Comparison of ENCODE assay signal across 8 cellular contexts in the genomic region with DNA sequence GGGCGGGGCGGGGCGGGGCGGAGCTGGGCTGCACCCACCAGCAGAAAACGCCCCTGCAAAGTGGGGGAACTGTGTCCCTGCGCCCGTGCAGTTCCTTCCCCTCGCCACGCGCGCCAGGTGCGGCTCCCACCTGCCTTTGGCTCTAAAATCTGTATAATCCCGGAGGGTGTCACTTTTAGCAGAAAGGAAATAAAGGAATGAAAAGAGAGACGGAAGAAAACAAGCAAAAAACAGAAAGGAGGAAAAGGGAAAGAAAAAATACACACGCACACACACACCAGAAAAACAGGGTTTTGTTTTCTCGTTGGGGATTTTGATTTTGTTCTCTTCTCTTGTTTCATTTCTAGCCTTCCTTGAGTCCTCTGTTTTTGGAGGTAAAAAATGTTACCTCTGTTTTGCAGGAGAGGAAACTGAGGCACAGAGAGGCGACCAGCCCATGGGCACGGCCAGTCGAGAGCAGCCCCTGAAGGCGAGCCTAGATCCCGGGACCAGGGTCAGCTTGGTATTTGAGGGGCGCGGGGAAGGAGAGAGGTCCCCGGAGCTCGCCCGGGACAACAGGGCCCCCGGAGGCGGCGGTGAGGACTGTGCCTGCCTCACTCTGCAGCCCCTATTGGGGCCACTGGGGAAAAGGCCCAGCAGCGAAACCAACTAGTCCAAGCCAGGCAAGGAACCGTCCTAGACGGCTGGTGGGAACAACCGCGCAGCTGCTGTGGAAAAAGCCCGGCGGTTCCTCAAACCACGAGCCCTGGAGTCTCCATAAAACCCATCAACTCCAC. TPM values are rescaled to one million over a fixed set of nuclear protein-coding genes. Genes with fewer than 3 reads are reported as not detected.
DNase-seq lines count a peak whose midpoint lies in the region; ATAC-seq and TF ChIP-seq lines count a peak whose summit lies in the region.

No MANE protein-coding gene starts in this region.

- H3K9me3 Mint-ChIP-seq in CD8-positive, alpha-beta memory T cell: no peaks in the 10 kb centered on the region
- peaks cover 0 to 3% (median 0%) of the 10 kb centered on the region in 11 donors for H3K9me3 Mint-ChIP-seq in naive thymus-derived CD4-positive, alpha-beta T cell

- H3K4me3 Mint-ChIP-seq in CD8-positive, alpha-beta memory T cell: peak overlapping the region; percentile 84 to 95 (median 89)
- peak overlapping the region; percentile 83 to 97 (median 90) for H3K4me3 Mint-ChIP-seq in naive thymus-derived CD4-positive, alpha-beta T cell

- peak overlapping the region; percentile 44 for H3K27ac ChIP-seq in CD8-positive, alpha-beta memory T cell (ENCODE audit: low read depth, low read length)
- H3K27ac ChIP-seq in KOPT-K1 (ENCODE audit: low read depth, low read length, poor library complexity, severe bottlenecking): peak overlapping the region; percentile 92
- peak overlapping the region; percentile 26 for H3K27ac ChIP-seq in naive thymus-derived CD4-positive, alpha-beta T cell (ENCODE audit: low read depth, low read length)

- no peaks in the 10 kb centered on the region for H3K27me3 Mint-ChIP-seq in CD8-positive, alpha-beta memory T cell
- H3K27me3 Mint-ChIP-seq in naive thymus-derived CD4-positive, alpha-beta T cell: no peaks in the 10 kb centered on the region

- peaks cover 25% of the 10 kb centered on the region for H3K4me1 ChIP-seq in CD8-positive, alpha-beta memory T cell (ENCODE audit: insufficient read depth, low read length)
- H3K4me1 ChIP-seq in naive thymus-derived CD4-positive, alpha-beta T cell (ENCODE audit: control insufficient read depth in 2 of 2, insufficient read depth in 2 of 2, low read length in 2 of 2): peaks cover 6 to 12% of the 10 kb centered on the region in 2 donors

- no peak for TF ChIP-seq CTCF in cardiac fibroblast (IDR thresholded peaks at IDR 0.05; ENCODE audit: low read depth, low read length)

- peak overlapping the region; percentile 7 to 96 (median 58) for H3K27ac Mint-ChIP-seq in CD8-positive, alpha-beta memory T cell
- H3K27ac Mint-ChIP-seq in naive thymus-derived CD4-positive, alpha-beta T cell: peak overlapping the region in 8 of 9 donors; percentile 59 to 95 (median 90)

- CTCF ChIA-PET in CD8-positive, alpha-beta memory T cell (lab: Charles Lee): interaction anchor here (0.9 to 4.8 kb wide), 5 partner anchors 10 to 140 kb away, joined by 3 to 51 read pairs (median 4); partner anchors contain the start of gene LITAFD
- CTCF ChIA-PET in naive thymus-derived CD4-positive, alpha-beta T cell (lab: Charles Lee): interaction anchor here (0.8 to 1.9 kb wide), 2 partner anchors 11 to 18 kb away, joined by 3 to 10 read pairs; no protein-coding TSS in a partner anchor

- POLR2A ChIA-PET in CD8-positive, alpha-beta memory T cell (lab: Charles Lee): interaction anchor here (0.9 to 2.4 kb wide), 9 partner anchors 14 to 225 kb away, joined by 3 to 17 read pairs (median 3); partner anchors contain the start of genes ABAT, HAPSTR1, PMM2 and TMEM186
- POLR2A ChIA-PET in naive thymus-derived CD4-positive, alpha-beta T cell (lab: Charles Lee): interaction anchor here (0.8 to 2.7 kb wide), 10 partner anchors 10 to 223 kb away, joined by 3 to 25 read pairs (median 4); partner anchors contain the start of genes ABAT, HAPSTR1, PMM2 and TMEM186

- peaks cover 41 to 56% (median 44%) of the 10 kb centered on the region in 3 donors for H3K4me1 Mint-ChIP-seq in CD8-positive, alpha-beta memory T cell
- peaks cover 26 to 62% (median 46%) of the 10 kb centered on the region in 7 donors for H3K4me1 Mint-ChIP-seq in naive thymus-derived CD4-positive, alpha-beta T cell

- no peaks in the 10 kb centered on the region for H3K36me3 ChIP-seq in CD8-positive, alpha-beta memory T cell (ENCODE audit: insufficient read depth, low read length)
- peaks cover 20% of the 10 kb centered on the region for H3K36me3 ChIP-seq in KOPT-K1 (ENCODE audit: insufficient read depth, low read length)
- no peaks in the 10 kb centered on the region for H3K36me3 ChIP-seq in naive thymus-derived CD4-positive, alpha-beta T cell (ENCODE audit: control insufficient read depth in 2 of 3, insufficient read depth in 3 of 3, low read length in 3 of 3)

- peaks cover 0 to 13% (median 0%) of the 10 kb centered on the region in 3 donors for H3K36me3 Mint-ChIP-seq in CD8-positive, alpha-beta memory T cell
- H3K36me3 Mint-ChIP-seq in naive thymus-derived CD4-positive, alpha-beta T cell: no peaks in the 10 kb centered on the region

- no peaks in the 10 kb centered on the region for H3K27me3 ChIP-seq in CD8-positive, alpha-beta memory T cell (ENCODE audit: insufficient read depth, low read length, poor library complexity, severe bottlenecking)
- no peaks in the 10 kb centered on the region for H3K27me3 ChIP-seq in naive thymus-derived CD4-positive, alpha-beta T cell (ENCODE audit: control insufficient read depth in 2 of 2, insufficient read depth in 2 of 2, low read length in 2 of 2)

- no peaks in the 10 kb centered on the region for H3K9me3 ChIP-seq in CD8-positive, alpha-beta memory T cell (ENCODE audit: low read length)
- H3K9me3 ChIP-seq in KOPT-K1 (ENCODE audit: insufficient read depth, low read length, poor library complexity, severe bottlenecking): no peaks in the 10 kb centered on the region
- no peaks in the 10 kb centered on the region for H3K9me3 ChIP-seq in naive thymus-derived CD4-positive, alpha-beta T cell (ENCODE audit: control insufficient read depth in 2 of 3, low read length in 3 of 3)

- DNase-seq in CD8-positive, alpha-beta memory T cell: no peak
- DNase-seq in cardiac fibroblast (ENCODE audit: low read depth in 2 of 2) (no peak), NOMO-1 treated with DMSO at 0.1 percent for 48 hours (lab: John Stamatoyannopoulos, UW; ENCODE audit: unreplicated experiment) (no peak), GF-D8 (lab: John Stamatoyannopoulos, UW) (no peak)
- peak in 4 of 9 donors; percentile 58 to 61 (median 59) for DNase-seq in naive thymus-derived CD4-positive, alpha-beta T cell

- peak overlapping the region; percentile 53 for H3K4me3 ChIP-seq in CD8-positive, alpha-beta memory T cell (ENCODE audit: low read length)
- H3K4me3 ChIP-seq in cardiac fibroblast (replicated peaks in 1 of 2; ENCODE audit: low read depth in 2 of 2, low read length in 2 of 2): peak overlapping the region; percentile 33 to 50
- H3K4me3 ChIP-seq in naive thymus-derived CD4-positive, alpha-beta T cell (ENCODE audit: low read length): peak overlapping the region; percentile 25

- no peak for ATAC-seq in naive thymus-derived CD4-positive, alpha-beta T cell
- ATAC-seq in GM18502 (IDR thresholded peaks at IDR 0.05; ENCODE audit: poor library complexity, unreplicated experiment): no peak
- no peak for ATAC-seq in HG03025 (IDR thresholded peaks at IDR 0.05; ENCODE audit: low FRiP score, unreplicated experiment)

- intact Hi-C loops in naive thymus-derived CD4-positive, alpha-beta T cell (cut with micrococcal nuclease): loop anchor here (1.0 to 5.0 kb wide), 12 partner anchors 11 to 1875 kb away; partner anchors contain the start of genes ABAT (in 1 of the 2), ATF7IP2 (in 1 of the 2), HAPSTR1 (in 1 of the 2) and NUBP1 (in 1 of the 2)

RNA-seq across cellular contexts. Expression of gene CARHSP1, which starts 0.6 kb away (rescaled TPM):
- 10 to 100 TPM; 52.6 to 57.8 TPM for total RNA-seq in CD8-positive, alpha-beta memory T cell
- 58.5 TPM for polyA plus RNA-seq in CD8-positive, alpha-beta memory T cell
- total RNA-seq in naive thymus-derived CD4-positive, alpha-beta T cell: 100 to 1,000 TPM in 1 of 5 experiments, 10 to 100 TPM in 4; 29.6 to 123 (median 39.9) TPM
- polyA plus RNA-seq in naive thymus-derived CD4-positive, alpha-beta T cell: 10 to 100 TPM; 24.9 to 32.7 TPM

RNA-seq across cellular contexts. Expression of gene LITAFD, which starts 12.8 kb away (rescaled TPM):
- not detected for total RNA-seq in CD8-positive, alpha-beta memory T cell
- polyA plus RNA-seq in CD8-positive, alpha-beta memory T cell: not detected
- total RNA-seq in naive thymus-derived CD4-positive, alpha-beta T cell: not detected
- polyA plus RNA-seq in naive thymus-derived CD4-positive, alpha-beta T cell: not detected

Comparison
In these comparisons a context has a peak if more than half of its experiments do, and no peak if none do; other contexts are left out.
1. H3K27ac ChIP-seq: peak in every context shown above with its lines; median percentile 92 in KOPT-K1; 44 in CD8-positive, alpha-beta memory T cell; 26 in naive thymus-derived CD4-positive, alpha-beta T cell.